ENCODE assay signal across 8 cellular contexts in genomic region chr1:29259802-29260441, GRCh38. TPM values are rescaled to one million over a fixed set of nuclear protein-coding genes. Genes with fewer than 3 reads are reported as not detected.
A peak's percentile ranks its signal among the peaks of the same experiment; 100 is the strongest.
DNase-seq lines count a peak whose midpoint lies in the region; ATAC-seq and TF ChIP-seq lines count a peak whose summit lies in the region.

No MANE protein-coding gene starts in this region.

- DNase-seq in Ammon's horn (ENCODE audit: low spot score) (peak; percentile 22), MM.1S (no peak), amniotic epithelial cell (ENCODE audit: low read depth) (peak; percentile 61), iPS DF 6.9 (ENCODE audit: low read depth, low spot score) (no peak)

- H4K20me1 ChIP-seq in MM.1S (ENCODE audit: insufficient read depth, low read length), result no peaks in the 10 kb centered on the region

- WGBS in iPS DF 6.9 (ENCODE audit: insufficient coverage, insufficient read length), result no CpG with 5 or more reads among the region's 56 CpGs

- H3K4me2 ChIP-seq in MM.1S (ENCODE audit: low read depth, low read length) (peak overlapping the region; percentile 62), skeletal muscle satellite cell (ENCODE audit: low read length) (peak overlapping the region; percentile 90)

- H3F3A ChIP-seq in MM.1S (ENCODE audit: insufficient read depth, low read length), result no peaks in the 10 kb centered on the region

- peaks cover 88% of the 10 kb centered on the region for H3K27me3 ChIP-seq in MM.1S (replicated peaks; ENCODE audit: insufficient read depth, low read length)
- peaks cover 4% of the 10 kb centered on the region; the same call in 1 of the 2 replicates for H3K27me3 ChIP-seq in iPS DF 6.9 (ENCODE audit: control insufficient read depth, insufficient read depth, low read length)
- no peaks in the 10 kb centered on the region for H3K27me3 ChIP-seq in skeletal muscle satellite cell (ENCODE audit: control insufficient read depth, insufficient read depth, low read length)

- no peak overlapping the region for H3K27ac ChIP-seq in MM.1S (ENCODE audit: low read length)
- no peak overlapping the region for H3K27ac ChIP-seq in iPS DF 6.9 (ENCODE audit: low read length)

- H3K4me1 ChIP-seq in MM.1S (ENCODE audit: low read length) (no peaks in the 10 kb centered on the region), iPS DF 6.9 (ENCODE audit: control insufficient read depth, insufficient read depth, low read length) (peaks cover 15% of the 10 kb centered on the region), skeletal muscle satellite cell (ENCODE audit: control insufficient read depth, insufficient read depth, low read length) (peaks cover 15% of the 10 kb centered on the region)

- H3K9ac ChIP-seq in MM.1S (ENCODE audit: low read length), result no peak overlapping the region
- H3K9ac ChIP-seq in skeletal muscle satellite cell (ENCODE audit: low read depth, low read length), result peak overlapping the region; percentile 30

- TF ChIP-seq CTCF in MM.1S (IDR thresholded peaks at IDR 0.05; ENCODE audit: low read length), result no peak

- H3K4me3 ChIP-seq in MM.1S (ENCODE audit: low read length) (peak overlapping the region; percentile 29; the same call in 1 of the 2 replicates), iPS DF 6.9 (ENCODE audit: low read length) (peak overlapping the region; percentile 62; the same call in 1 of the 2 replicates), skeletal muscle satellite cell (ENCODE audit: low read length) (peak overlapping the region; percentile 69)

- no peak for ATAC-seq in HG02623 (IDR thresholded peaks at IDR 0.05; ENCODE audit: unreplicated experiment)
- no peak for ATAC-seq in GM18868 (IDR thresholded peaks at IDR 0.05; ENCODE audit: unreplicated experiment)
- no peak for ATAC-seq in HG03432 (IDR thresholded peaks at IDR 0.05; ENCODE audit: unreplicated experiment)

- H3K9me2 ChIP-seq in MM.1S (replicated peaks; ENCODE audit: insufficient read depth, low read length), result no peaks in the 10 kb centered on the region

- no peak overlapping the region for H2AFZ ChIP-seq in MM.1S (ENCODE audit: low read length)

- no peaks in the 10 kb centered on the region for H3K79me2 ChIP-seq in MM.1S (ENCODE audit: low read length)

- H3K36me3 ChIP-seq in MM.1S (replicated peaks; ENCODE audit: insufficient read depth, low read length) (no peaks in the 10 kb centered on the region), iPS DF 6.9 (ENCODE audit: control insufficient read depth, insufficient read depth, low read length) (no peaks in the 10 kb centered on the region), skeletal muscle satellite cell (ENCODE audit: insufficient read depth, low read length) (no peaks in the 10 kb centered on the region)

- H3K9me3 ChIP-seq in MM.1S (replicated peaks; ENCODE audit: insufficient read depth, low read length) (no peaks in the 10 kb centered on the region), iPS DF 6.9 (ENCODE audit: control insufficient read depth, insufficient read depth, low read length) (no peaks in the 10 kb centered on the region), skeletal muscle satellite cell (replicated peaks; ENCODE audit: low read length) (no peaks in the 10 kb centered on the region)

RNA-seq across cellular contexts. Expression of gene PTPRU, which starts 23.6 kb away (rescaled TPM):
- total RNA-seq in skeletal muscle satellite cell (2012; rRNA removed), result 9.4 and 20.3 TPM in 2 replicates

RNA-seq across cellular contexts. Expression of gene MECR, which starts 29.2 kb away (rescaled TPM):
- 34.0 and 35.8 TPM in 2 replicates for total RNA-seq in skeletal muscle satellite cell (2012; rRNA removed)

Comparison
In these comparisons a context has a peak if more than half of its experiments do, and no peak if none do; other contexts are left out.
1. DNase-seq: peak in Ammon's horn (single experiment) and amniotic epithelial cell (single experiment); none in MM.1S (single experiment) and iPS DF 6.9 (single experiment).
2. Peak in every context shown above with its lines, with median percentiles within 50 percentile points of each other: H3K4me3 ChIP-seq.